ENCODE assay signal across 14 cellular contexts in the genomic region with DNA sequence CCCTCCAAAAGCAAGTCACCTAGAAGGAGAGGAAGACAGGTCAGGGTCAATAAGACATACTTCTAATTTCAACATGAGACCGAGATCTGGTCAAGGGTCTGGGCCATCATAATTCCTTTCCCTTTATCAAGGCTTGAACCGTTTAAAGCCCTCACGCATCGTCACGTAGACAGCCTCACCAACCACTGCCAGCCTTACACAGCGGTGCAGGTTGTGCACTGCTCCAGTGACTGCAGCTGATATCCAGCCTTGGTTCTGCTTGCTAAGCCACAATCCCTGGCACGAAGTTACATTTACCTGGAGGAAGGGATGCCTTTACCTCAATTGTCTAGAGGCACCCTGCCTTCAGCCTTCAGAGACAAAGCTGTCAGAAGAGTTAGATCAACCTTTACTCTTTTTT.
DNase-seq lines count a peak whose midpoint lies in the region; ATAC-seq and TF ChIP-seq lines count a peak whose summit lies in the region.
"Had no signal": no experiment of that assay in that cellular context is flagged by ENCODE, and none has a peak within 500 bp of the region (broad histone marks: within the 10 kb centered on the region; RNA-seq: fewer than 3 reads in every experiment).

No MANE protein-coding gene starts in this region.

- H3K36me3 Mint-ChIP-seq in T-helper 17 cell (ENCODE audit: low read depth), result no peaks in the 10 kb centered on the region
- H3K36me3 Mint-ChIP-seq: CD4-positive, CD25-positive, alpha-beta regulatory T cell had no signal

- no peak overlapping the region for H3K27ac Mint-ChIP-seq in T-helper 17 cell
- H3K27ac Mint-ChIP-seq: CD4-positive, CD25-positive, alpha-beta regulatory T cell; HFFc6 had no signal

- TF ChIP-seq EP300 in esophagus muscularis mucosa (IDR thresholded peaks at IDR 0.05), result no peak
- TF ChIP-seq EP300 in transverse colon (IDR thresholded peaks at IDR 0.05; ENCODE audit: low read depth), result no peak

- H3K4me3 ChIP-seq in ascending aorta (no peak overlapping the region), esophagus muscularis mucosa (no peak overlapping the region), spleen (no peak overlapping the region), transverse colon (no peak overlapping the region)
- H3K4me3 ChIP-seq: BLaER1 treated with 17β-estradiol and CSF1 and Interleukin-3, amounts not matched to agents 10 nM and 100 nM had no signal

- no peak for TF ChIP-seq POLR2A in esophagus muscularis mucosa (IDR thresholded peaks at IDR 0.05; ENCODE audit: low read depth)
- TF ChIP-seq POLR2A in spleen (IDR thresholded peaks at IDR 0.05), result no peak
- no peak for TF ChIP-seq POLR2A in transverse colon (IDR thresholded peaks at IDR 0.05)

- H3K4me1 ChIP-seq in ascending aorta, result peaks cover 22 to 61% of the 10 kb centered on the region in 2 donors
- H3K4me1 ChIP-seq in esophagus muscularis mucosa, result peaks cover 0 to 100% (median 91%) of the 10 kb centered on the region in 4 donors
- H3K4me1 ChIP-seq in spleen, result peaks cover 0 to 5% (median 0%) of the 10 kb centered on the region in 6 donors
- no peaks in the 10 kb centered on the region for H3K4me1 ChIP-seq in transverse colon
- H3K4me1 ChIP-seq: BLaER1 treated with 17β-estradiol and CSF1 and Interleukin-3, amounts not matched to agents 10 nM and 100 nM had no signal

- no peak for DNase-seq in ascending aorta (ENCODE audit: low spot score in 2 of 2)
- no peak for DNase-seq in esophagus muscularis mucosa (ENCODE audit: extremely low spot score)
- DNase-seq in spleen, result peak; percentile 3
- no peak for DNase-seq in transverse colon
- DNase-seq in T-helper 17 cell, result no peak
- no peak for DNase-seq in SHP77 (lab: John Stamatoyannopoulos, UW)
- DNase-seq in activated CD4-positive, alpha-beta T cell treated with anti-CD3 and anti-CD28 coated beads, Interleukin-2, amount 50 U/mL, for 4 hours, result no peak
- DNase-seq: ACHN; CD4-positive, CD25-positive, alpha-beta regulatory T cell; DMS53; GF-D8; HCEC 1CT; HFFc6 had no signal

- no peak for ATAC-seq in T-helper 17 cell

- H3K27ac ChIP-seq in ascending aorta (peak overlapping the region; percentile 75 to 83), esophagus muscularis mucosa (replicated peaks in 1 of 4) (peak overlapping the region; percentile 71 to 77 (median 76)), spleen (peak overlapping the region in 4 of 8 donors; percentile 47 to 74 (median 64)), transverse colon (peak overlapping the region in 3 of 4 donors; percentile 40 to 70 (median 44))
- H3K27ac ChIP-seq: BLaER1 treated with 17β-estradiol and CSF1 and Interleukin-3, amounts not matched to agents 10 nM and 100 nM had no signal

- H3K4me1 Mint-ChIP-seq in T-helper 17 cell, result peaks cover 2% of the 10 kb centered on the region
- H3K4me1 Mint-ChIP-seq: CD4-positive, CD25-positive, alpha-beta regulatory T cell had no signal

- WGBS in esophagus muscularis mucosa, result 79% methylated on average over 7 of the region's 7 CpGs
- WGBS in spleen, 5 donors, result 80 to 90% (median 88%) methylated on average over 7 of the region's 7 CpGs
- WGBS in transverse colon (ENCODE audit: low coverage in 1 of 2), 2 donors, result 88 to 89% methylated on average over 7 of the region's 7 CpGs

- peaks cover 32% of the 10 kb centered on the region for H3K27me3 Mint-ChIP-seq in T-helper 17 cell

- intact Hi-C loops in ascending aorta (cut with DNase I), result no loop called here
- intact Hi-C loops in esophagus muscularis mucosa (cut with DNase I), result no loop called here
- intact Hi-C loops in spleen (cut with DNase I; ENCODE audit: low total_unique reads), result no loop called here
- intact Hi-C loops in transverse colon (cut with DNase I; ENCODE audit: low total_unique reads), result loop anchor here (10.0 kb wide), 1 partner anchor 353 kb away; no protein-coding TSS in a partner anchor

- H3K36me3 ChIP-seq in ascending aorta, result peaks cover 58 to 81% of the 10 kb centered on the region in 2 donors
- H3K36me3 ChIP-seq in esophagus muscularis mucosa, result peaks cover 0 to 95% (median 66%) of the 10 kb centered on the region in 4 donors
- H3K36me3 ChIP-seq in spleen, result no peaks in the 10 kb centered on the region
- no peaks in the 10 kb centered on the region for H3K36me3 ChIP-seq in transverse colon
- H3K36me3 ChIP-seq: BLaER1 treated with 17β-estradiol and CSF1 and Interleukin-3, amounts not matched to agents 10 nM and 100 nM had no signal

- H3K27me3 ChIP-seq in ascending aorta, result no peaks in the 10 kb centered on the region
- no peaks in the 10 kb centered on the region for H3K27me3 ChIP-seq in esophagus muscularis mucosa
- no peaks in the 10 kb centered on the region for H3K27me3 ChIP-seq in spleen (replicated peaks in 1 of 7)
- H3K27me3 ChIP-seq in transverse colon, result no peaks in the 10 kb centered on the region
- H3K27me3 ChIP-seq: BLaER1 treated with 17β-estradiol and CSF1 and Interleukin-3, amounts not matched to agents 10 nM and 100 nM had no signal

- H3K9me3 ChIP-seq in ascending aorta (no peaks in the 10 kb centered on the region), esophagus muscularis mucosa (no peaks in the 10 kb centered on the region), spleen (peaks cover 0 to 5% (median 0%) of the 10 kb centered on the region in 8 donors), transverse colon (no peaks in the 10 kb centered on the region), T-helper 17 cell (ENCODE audit: control insufficient read depth, low read length, poor library complexity, severe bottlenecking) (no peaks in the 10 kb centered on the region)

- in situ Hi-C loops in transverse colon (cut with MboI; ENCODE audit: low pct_ligation_motif_present in 1 of 4, low pct_unique_long_range_greater_than_20kb in 1 of 4, low sequenced_read_pairs in 3 of 4), result loop anchor here in 3 of 4 donors (25.0 kb wide), 1 partner anchor 366 kb away; no protein-coding TSS in a partner anchor

- TF ChIP-seq CTCF in ascending aorta (IDR thresholded peaks at IDR 0.05) (no peak), esophagus muscularis mucosa (IDR thresholded peaks at IDR 0.05) (no peak), spleen (IDR thresholded peaks at IDR 0.05 in 8 of 11, conservative IDR thresholded peaks at IDR 0.05 in 3 of 11) (no peak), transverse colon (IDR thresholded peaks at IDR 0.05) (no peak)

- no peak overlapping the region for H3K4me3 Mint-ChIP-seq in T-helper 17 cell
- H3K4me3 Mint-ChIP-seq: CD4-positive, CD25-positive, alpha-beta regulatory T cell; HFFc6 had no signal
